ENCODE assay signal across 13 cellular contexts in genomic region chr17:1201132-1201702, GRCh38. TPM values are rescaled to one million over a fixed set of nuclear protein-coding genes. Genes with fewer than 3 reads are reported as not detected.
A peak's percentile ranks its signal among the peaks of the same experiment; 100 is the strongest.
DNase-seq lines count a peak whose midpoint lies in the region; ATAC-seq and TF ChIP-seq lines count a peak whose summit lies in the region.
"Had no signal": no experiment of that assay in that cellular context is flagged by ENCODE, and none has a peak within 500 bp of the region (broad histone marks: within the 10 kb centered on the region; RNA-seq: fewer than 3 reads in every experiment).

No MANE protein-coding gene starts in this region.

- H3K4ac ChIP-seq in neuronal stem cell (ENCODE audit: low read length) = peak overlapping the region; percentile 90

- H3K27me3 ChIP-seq in CD8-positive, alpha-beta memory T cell (ENCODE audit: insufficient read depth, low read length, poor library complexity, severe bottlenecking) = no peaks in the 10 kb centered on the region
- peaks cover 0 to 14% (median 0%) of the 10 kb centered on the region in 3 experiments for H3K27me3 ChIP-seq in neuronal stem cell (ENCODE audit: control insufficient read depth in 3 of 3, insufficient read depth in 3 of 3, low read depth in 1 of 3, low read length in 3 of 3)
- H3K27me3 ChIP-seq: thyroid gland had no signal

- peaks cover 61% of the 10 kb centered on the region for H3K4me1 ChIP-seq in CD8-positive, alpha-beta memory T cell (ENCODE audit: insufficient read depth, low read length)
- H3K4me1 ChIP-seq in OCI-LY7 (ENCODE audit: insufficient read depth, low read length, poor library complexity, severe bottlenecking) (peaks cover 81% of the 10 kb centered on the region), neuronal stem cell (ENCODE audit: control insufficient read depth in 2 of 2, insufficient read depth in 1 of 2, low read depth in 1 of 2, low read length in 2 of 2) (peaks cover 3 to 12% of the 10 kb centered on the region in 2 donors)

- BruUV-seq in OCI-LY7 (replicated peaks; lab: Mats Ljungman, UMichigan) = no TSS peak

- H3K9me3 Mint-ChIP-seq in CD8-positive, alpha-beta memory T cell = no peaks in the 10 kb centered on the region

- POLR2A ChIA-PET in CD8-positive, alpha-beta memory T cell (lab: Charles Lee) = interaction anchor here (0.8 to 1.5 kb wide), 3 partner anchors 14 to 60 kb away, joined by 3 to 4 read pairs (median 4); no protein-coding TSS in a partner anchor
- POLR2A ChIA-PET in OCI-LY7 (lab: Charles Lee) = interaction anchor here (0.7 to 6.3 kb wide), 9 partner anchors 9 to 36 kb away, joined by 3 to 57 read pairs (median 8); no protein-coding TSS in a partner anchor

- H2AFZ ChIP-seq in OCI-LY7 (ENCODE audit: low read length) (no peak overlapping the region), neuronal stem cell (ENCODE audit: low read length) (peak overlapping the region; percentile 44)

- whole genome bisulfite sequencing in neuronal stem cell (ENCODE audit: extremely low coverage in 2 of 2, insufficient read length in 2 of 2, insufficient replicate concordance in 1 of 2), 2 donors = no CpG with 5 or more reads among the region's 25 CpGs

- peak overlapping the region; percentile 83 for H3K4me2 ChIP-seq in OCI-LY7 (ENCODE audit: low read length)
- H3K4me2 ChIP-seq in neuronal stem cell (ENCODE audit: insufficient read depth, low read length, poor library complexity, severe bottlenecking) = no peak overlapping the region

- no peak for TF ChIP-seq CTCF in OCI-LY7 (conservative IDR thresholded peaks at IDR 0.05; ENCODE audit: low read length)

- intact Hi-C loops in OCI-LY7 (cut with micrococcal nuclease; ENCODE audit: unreplicated experiment) = no loop called here

- H3K18ac ChIP-seq in neuronal stem cell (ENCODE audit: low read length) = peak overlapping the region; percentile 24

- H2BK12ac ChIP-seq in neuronal stem cell (ENCODE audit: low read length) = no peak overlapping the region

- H3K4me3 ChIP-seq in CD8-positive, alpha-beta memory T cell (ENCODE audit: low read length) = peak overlapping the region; percentile 17
- H3K4me3 ChIP-seq in OCI-LY7 (ENCODE audit: low read depth, low read length, poor library complexity, severe bottlenecking) (peak overlapping the region; percentile 41), neuronal stem cell (ENCODE audit: low read length in 2 of 2) (no peak overlapping the region)
- H3K4me3 ChIP-seq: thyroid gland had no signal

- H2BK120ac ChIP-seq in neuronal stem cell (ENCODE audit: low read depth, low read length) = no peak overlapping the region

- no peak overlapping the region for H3K23ac ChIP-seq in neuronal stem cell (ENCODE audit: low read depth, low read length, poor library complexity)

- peaks cover 55 to 68% (median 60%) of the 10 kb centered on the region in 3 donors for H3K4me1 Mint-ChIP-seq in CD8-positive, alpha-beta memory T cell

- no peak overlapping the region for H3K9ac ChIP-seq in neuronal stem cell (ENCODE audit: low read depth, low read length, poor library complexity)

- H3K9me2 ChIP-seq in OCI-LY7 (ENCODE audit: insufficient read depth, low read length) = no peaks in the 10 kb centered on the region

- H3K4me3 Mint-ChIP-seq in CD8-positive, alpha-beta memory T cell = peak overlapping the region; percentile 64 to 78 (median 76)

- H3K27ac Mint-ChIP-seq in CD8-positive, alpha-beta memory T cell = peak overlapping the region; percentile 85 to 96 (median 92)

- H3K9me3 ChIP-seq in CD8-positive, alpha-beta memory T cell (ENCODE audit: low read length) = no peaks in the 10 kb centered on the region
- H3K9me3 ChIP-seq in OCI-LY7 (ENCODE audit: low read length) (no peaks in the 10 kb centered on the region), neuronal stem cell (replicated peaks in 1 of 2; ENCODE audit: control insufficient read depth in 2 of 2, insufficient read depth in 1 of 2, low read depth in 1 of 2, low read length in 2 of 2) (no peaks in the 10 kb centered on the region)
- H3K9me3 ChIP-seq: thyroid gland had no signal

- no peak overlapping the region for H3K14ac ChIP-seq in neuronal stem cell (ENCODE audit: low read length)

- ATAC-seq in HG03108 (IDR thresholded peaks at IDR 0.05; ENCODE audit: unreplicated experiment) (no peak), GM19452 (IDR thresholded peaks at IDR 0.05; ENCODE audit: unreplicated experiment) (no peak), GM21367 (IDR thresholded peaks at IDR 0.05; ENCODE audit: unreplicated experiment) (no peak)

- no peaks in the 10 kb centered on the region for H3K27me3 Mint-ChIP-seq in CD8-positive, alpha-beta memory T cell

- no peak overlapping the region for H2BK15ac ChIP-seq in neuronal stem cell (ENCODE audit: low read length)

- H3K36me3 ChIP-seq in CD8-positive, alpha-beta memory T cell (ENCODE audit: insufficient read depth, low read length) = no peaks in the 10 kb centered on the region
- H3K36me3 ChIP-seq in OCI-LY7 (ENCODE audit: insufficient read depth, low read length) (peaks cover 39% of the 10 kb centered on the region), neuronal stem cell (replicated peaks in 1 of 2; ENCODE audit: control insufficient read depth in 2 of 2, insufficient read depth in 2 of 2, low read length in 2 of 2) (no peaks in the 10 kb centered on the region)
- H3K36me3 ChIP-seq: thyroid gland had no signal

- H2AK5ac ChIP-seq in neuronal stem cell (ENCODE audit: low read depth, low read length) = peak overlapping the region; percentile 32

- CTCF ChIA-PET in CD8-positive, alpha-beta memory T cell (lab: Charles Lee) = interaction anchor here (1.1 to 6.7 kb wide), 3 partner anchors 13 to 79 kb away, joined by 5 to 56 read pairs (median 7); no protein-coding TSS in a partner anchor
- CTCF ChIA-PET in OCI-LY7 (lab: Charles Lee; ENCODE audit: unreplicated experiment) = interaction anchor here (0.5 to 2.0 kb wide), 6 partner anchors 9 to 28 kb away, joined by 3 to 7 read pairs (median 4); no protein-coding TSS in a partner anchor

- H3K27ac ChIP-seq in CD8-positive, alpha-beta memory T cell (ENCODE audit: low read depth, low read length) = peak overlapping the region; percentile 52
- H3K27ac ChIP-seq in OCI-LY7 (ENCODE audit: low read depth, low read length, poor library complexity, severe bottlenecking) (peak overlapping the region; percentile 98), neuronal stem cell (replicated peaks; ENCODE audit: low read length) (no peak overlapping the region)
- H3K27ac ChIP-seq: thyroid gland had no signal

- no peaks in the 10 kb centered on the region for H3K79me1 ChIP-seq in neuronal stem cell (ENCODE audit: low read depth, low read length)

- H4K8ac ChIP-seq in neuronal stem cell (ENCODE audit: low read depth, low read length) = no peak overlapping the region

- peaks cover 73% of the 10 kb centered on the region for H3K79me2 ChIP-seq in OCI-LY7 (ENCODE audit: insufficient read depth, low read depth, low read length)

- no peaks in the 10 kb centered on the region for H3K36me3 Mint-ChIP-seq in CD8-positive, alpha-beta memory T cell

- DNase-seq in CD8-positive, alpha-beta memory T cell = peak; percentile 36 to 79 (median 69)
- DNase-seq in OCI-LY7 (ENCODE audit: low spot score) (peak; percentile 80), activated gamma-delta T cell (lab: John Stamatoyannopoulos, UW) (peak; percentile 31), neuronal stem cell (ENCODE audit: low spot score) (no peak), amniotic stem cell (lab: John Stamatoyannopoulos, UW) (no peak)
- DNase-seq: kidney glomerular epithelial cell, NCI-H1092, NCI-H82, nucleus accumbens, thyroid gland had no signal

- no peak overlapping the region for H4K91ac ChIP-seq in neuronal stem cell (ENCODE audit: low read depth, low read length, poor library complexity)

- no peak overlapping the region for H2BK5ac ChIP-seq in neuronal stem cell (ENCODE audit: low read length)

- no peaks in the 10 kb centered on the region for H4K20me1 ChIP-seq in OCI-LY7 (ENCODE audit: insufficient read depth, low read length)

RNA-seq across cellular contexts. Expression of gene ABR, which starts 21.4 kb away (rescaled TPM):
- total RNA-seq in CD8-positive, alpha-beta memory T cell = 10 to 100 TPM; 60.4 to 60.8 TPM
- 26.9 TPM for polyA plus RNA-seq in CD8-positive, alpha-beta memory T cell
- total RNA-seq in OCI-LY7 (2014; rRNA removed; shearing (Covaris generic)) = 153 and 164 TPM in 2 replicates
- total RNA-seq in OCI-LY7 (2022) = 181 and 199 TPM in 2 replicates
- 53.3 TPM for polyA plus RNA-seq in neuronal stem cell (2013, experiment 1 of 2)
- polyA plus RNA-seq in neuronal stem cell (2013, experiment 2 of 2) = 57.2 TPM

Comparison
In these comparisons a context has a peak if more than half of its experiments do, and no peak if none do; other contexts are left out.
1. DNase-seq: peak in CD8-positive, alpha-beta memory T cell (5 of 5), OCI-LY7 (single experiment) and activated gamma-delta T cell (single experiment); none in neuronal stem cell (single experiment) and amniotic stem cell (single experiment).
2. H3K4me3 ChIP-seq: peak in CD8-positive, alpha-beta memory T cell (single experiment) and OCI-LY7 (single experiment); none in neuronal stem cell (0 of 2).